ENCODE assay signal across 1 cellular context in the genomic region with DNA sequence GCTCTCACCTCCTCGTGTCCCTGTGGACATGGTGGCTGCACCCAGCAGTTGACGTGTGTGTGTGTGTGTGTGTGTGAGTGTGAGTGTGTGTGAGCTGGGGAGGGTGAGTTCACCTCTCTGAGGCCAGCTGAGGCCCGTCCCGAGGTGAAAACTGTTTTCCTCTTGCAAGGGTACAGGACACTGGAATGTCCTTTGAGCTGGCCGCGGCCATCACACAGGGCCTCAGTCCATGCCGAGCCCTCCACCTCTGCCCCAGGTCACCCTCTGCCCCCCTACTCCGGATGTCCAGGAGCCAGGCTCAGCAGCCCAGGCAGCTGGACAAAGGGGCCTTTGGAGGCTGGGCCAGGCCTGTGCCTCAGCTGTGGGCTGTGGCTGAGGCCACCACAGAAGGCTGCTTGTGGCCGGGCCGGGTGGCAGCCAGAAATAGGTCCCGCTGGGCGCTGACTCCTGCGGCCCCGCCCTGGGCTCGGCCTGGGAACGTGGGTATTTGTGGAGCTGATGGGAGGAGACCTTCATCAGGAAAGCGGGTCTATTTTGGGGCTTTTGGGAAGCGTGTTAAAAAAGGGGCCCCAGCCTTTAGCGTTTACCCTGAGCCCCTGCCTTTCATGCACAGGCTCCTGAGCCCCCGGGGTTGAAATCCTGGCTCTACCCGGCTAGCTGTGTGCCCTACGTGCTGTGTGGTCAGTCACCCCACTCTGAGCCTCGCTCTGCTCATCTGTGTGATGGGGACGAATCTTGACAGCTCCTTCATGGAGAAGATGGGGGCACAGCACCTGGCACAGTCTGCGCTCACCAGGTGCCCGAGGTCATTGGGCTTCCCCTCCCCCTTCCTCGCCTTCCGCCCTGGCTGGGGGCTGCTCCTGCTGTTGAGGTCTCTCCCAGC.
TF ChIP-seq lines count a peak whose summit lies in the region.

No MANE protein-coding gene starts in this region.

TF ChIP-seq in HepG2, 621 proteins besides CTCF, POLR2A, EP300 and RAD21 (continued from another document and continues in another):
- TF ChIP-seq, protein P1, sequence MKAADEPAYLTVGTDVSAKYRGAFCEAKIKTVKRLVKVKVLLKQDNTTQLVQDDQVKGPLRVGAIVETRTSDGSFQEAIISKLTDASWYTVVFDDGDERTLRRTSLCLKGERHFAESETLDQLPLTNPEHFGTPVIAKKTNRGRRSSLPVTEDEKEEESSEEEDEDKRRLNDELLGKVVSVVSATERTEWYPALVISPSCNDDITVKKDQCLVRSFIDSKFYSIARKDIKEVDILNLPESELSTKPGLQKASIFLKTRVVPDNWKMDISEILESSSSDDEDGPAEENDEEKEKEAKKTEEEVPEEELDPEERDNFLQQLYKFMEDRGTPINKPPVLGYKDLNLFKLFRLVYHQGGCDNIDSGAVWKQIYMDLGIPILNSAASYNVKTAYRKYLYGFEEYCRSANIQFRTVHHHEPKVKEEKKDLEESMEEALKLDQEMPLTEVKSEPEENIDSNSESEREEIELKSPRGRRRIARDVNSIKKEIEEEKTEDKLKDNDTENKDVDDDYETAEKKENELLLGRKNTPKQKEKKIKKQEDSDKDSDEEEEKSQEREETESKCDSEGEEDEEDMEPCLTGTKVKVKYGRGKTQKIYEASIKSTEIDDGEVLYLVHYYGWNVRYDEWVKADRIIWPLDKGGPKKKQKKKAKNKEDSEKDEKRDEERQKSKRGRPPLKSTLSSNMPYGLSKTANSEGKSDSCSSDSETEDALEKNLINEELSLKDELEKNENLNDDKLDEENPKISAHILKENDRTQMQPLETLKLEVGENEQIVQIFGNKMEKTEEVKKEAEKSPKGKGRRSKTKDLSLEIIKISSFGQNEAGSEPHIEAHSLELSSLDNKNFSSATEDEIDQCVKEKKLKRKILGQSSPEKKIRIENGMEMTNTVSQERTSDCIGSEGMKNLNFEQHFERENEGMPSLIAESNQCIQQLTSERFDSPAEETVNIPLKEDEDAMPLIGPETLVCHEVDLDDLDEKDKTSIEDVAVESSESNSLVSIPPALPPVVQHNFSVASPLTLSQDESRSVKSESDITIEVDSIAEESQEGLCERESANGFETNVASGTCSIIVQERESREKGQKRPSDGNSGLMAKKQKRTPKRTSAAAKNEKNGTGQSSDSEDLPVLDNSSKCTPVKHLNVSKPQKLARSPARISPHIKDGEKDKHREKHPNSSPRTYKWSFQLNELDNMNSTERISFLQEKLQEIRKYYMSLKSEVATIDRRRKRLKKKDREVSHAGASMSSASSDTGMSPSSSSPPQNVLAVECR (CRISPR knock-in tag; IDR thresholded peaks at IDR 0.05; ENCODE audit: borderline replicate concordance) = no peak; the same call in 1 of the 2 replicates
- TF ChIP-seq, protein P2, sequence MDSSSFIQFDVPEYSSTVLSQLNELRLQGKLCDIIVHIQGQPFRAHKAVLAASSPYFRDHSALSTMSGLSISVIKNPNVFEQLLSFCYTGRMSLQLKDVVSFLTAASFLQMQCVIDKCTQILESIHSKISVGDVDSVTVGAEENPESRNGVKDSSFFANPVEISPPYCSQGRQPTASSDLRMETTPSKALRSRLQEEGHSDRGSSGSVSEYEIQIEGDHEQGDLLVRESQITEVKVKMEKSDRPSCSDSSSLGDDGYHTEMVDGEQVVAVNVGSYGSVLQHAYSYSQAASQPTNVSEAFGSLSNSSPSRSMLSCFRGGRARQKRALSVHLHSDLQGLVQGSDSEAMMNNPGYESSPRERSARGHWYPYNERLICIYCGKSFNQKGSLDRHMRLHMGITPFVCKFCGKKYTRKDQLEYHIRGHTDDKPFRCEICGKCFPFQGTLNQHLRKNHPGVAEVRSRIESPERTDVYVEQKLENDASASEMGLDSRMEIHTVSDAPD (CRISPR knock-in tag; IDR thresholded peaks at IDR 0.05) = no peak; the same call in 1 of the 2 replicates
- TF ChIP-seq, protein P3, sequence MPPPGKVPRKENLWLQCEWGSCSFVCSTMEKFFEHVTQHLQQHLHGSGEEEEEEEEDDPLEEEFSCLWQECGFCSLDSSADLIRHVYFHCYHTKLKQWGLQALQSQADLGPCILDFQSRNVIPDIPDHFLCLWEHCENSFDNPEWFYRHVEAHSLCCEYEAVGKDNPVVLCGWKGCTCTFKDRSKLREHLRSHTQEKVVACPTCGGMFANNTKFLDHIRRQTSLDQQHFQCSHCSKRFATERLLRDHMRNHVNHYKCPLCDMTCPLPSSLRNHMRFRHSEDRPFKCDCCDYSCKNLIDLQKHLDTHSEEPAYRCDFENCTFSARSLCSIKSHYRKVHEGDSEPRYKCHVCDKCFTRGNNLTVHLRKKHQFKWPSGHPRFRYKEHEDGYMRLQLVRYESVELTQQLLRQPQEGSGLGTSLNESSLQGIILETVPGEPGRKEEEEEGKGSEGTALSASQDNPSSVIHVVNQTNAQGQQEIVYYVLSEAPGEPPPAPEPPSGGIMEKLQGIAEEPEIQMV (CRISPR knock-in tag; IDR thresholded peaks at IDR 0.05; ENCODE audit: low read depth) = 0 out of 2 replicates have a peak, but pooled peaks have one; percentile 23
- TF ChIP-seq ZNF788 (CRISPR knock-in tag; IDR thresholded peaks at IDR 0.05; ENCODE audit: borderline replicate concordance) (peak; percentile 83; the same call in 1 of the 2 replicates), CAMTA2 (CRISPR knock-in tag; IDR thresholded peaks at IDR 0.05; ENCODE audit: borderline replicate concordance) (no peak; the same call in 1 of the 2 replicates), NFE2L1 (CRISPR knock-in tag; IDR thresholded peaks at IDR 0.05; ENCODE audit: borderline replicate concordance) (no peak), ZNF501 (CRISPR knock-in tag; IDR thresholded peaks at IDR 0.05) (no peak), AHDC1 (CRISPR knock-in tag; IDR thresholded peaks at IDR 0.05; ENCODE audit: borderline replicate concordance) (no peak; the same call in 1 of the 2 replicates), FOXK1 (CRISPR knock-in tag; IDR thresholded peaks at IDR 0.05; ENCODE audit: borderline replicate concordance, low read depth) (no peak), ZNF143 (CRISPR knock-in tag; IDR thresholded peaks at IDR 0.05) (no peak), CC2D1A (CRISPR knock-in tag; IDR thresholded peaks at IDR 0.05) (no peak), DPF2 (CRISPR knock-in tag; IDR thresholded peaks at IDR 0.05; ENCODE audit: borderline replicate concordance, low read depth) (peak; percentile 52; the same call in 1 of the 2 replicates), MXD4 (CRISPR knock-in tag; IDR thresholded peaks at IDR 0.05) (no peak; the same call in 1 of the 2 replicates), ATF4 (CRISPR knock-in tag; IDR thresholded peaks at IDR 0.05) (no peak), ZNF124 (CRISPR knock-in tag; IDR thresholded peaks at IDR 0.05) (no peak), GPN1 (CRISPR knock-in tag; IDR thresholded peaks at IDR 0.05; ENCODE audit: borderline replicate concordance) (no peak), POGK (CRISPR knock-in tag; conservative IDR thresholded peaks at IDR 0.05) (no peak), FOXP4 (CRISPR knock-in tag; IDR thresholded peaks at IDR 0.05) (peak; percentile 51), MAFG (CRISPR knock-in tag; IDR thresholded peaks at IDR 0.05) (no peak), ZNF451 (CRISPR knock-in tag; IDR thresholded peaks at IDR 0.05) (peak; percentile 77; the same call in 1 of the 2 replicates), ZNF512 (CRISPR knock-in tag; IDR thresholded peaks at IDR 0.05) (peak; percentile 50; the same call in 1 of the 2 replicates), HOXA3 (CRISPR knock-in tag; IDR thresholded peaks at IDR 0.05) (peak; percentile 55; the same call in 1 of the 2 replicates), NFYB (CRISPR knock-in tag; IDR thresholded peaks at IDR 0.05) (no peak), PREB (CRISPR knock-in tag; IDR thresholded peaks at IDR 0.05) (no peak)
